ENCODE assay signal across 8 cellular contexts in genomic region chr6:160455484-160456213, GRCh38.
DNase-seq lines count a peak whose midpoint lies in the region; ATAC-seq, FAIRE-seq and TF ChIP-seq lines count a peak whose summit lies in the region.

No MANE protein-coding gene starts in this region.

- FAIRE-seq in small intestine (lab: Jason Lieb, UNC): no peak

- H3K4me1 ChIP-seq in iPS DF 6.9 (ENCODE audit: control insufficient read depth, insufficient read depth, low read length): no peaks in the 10 kb centered on the region
- no peaks in the 10 kb centered on the region for H3K4me1 ChIP-seq in small intestine (ENCODE audit: control insufficient read depth in 2 of 2, insufficient read depth in 1 of 2, low read depth in 1 of 2, low read length in 1 of 2)

- H3K36me3 ChIP-seq in iPS DF 6.9 (ENCODE audit: control insufficient read depth, insufficient read depth, low read length) (no peaks in the 10 kb centered on the region), small intestine (ENCODE audit: control insufficient read depth in 2 of 2, insufficient read depth in 2 of 2, low read length in 2 of 2) (no peaks in the 10 kb centered on the region)

- TF ChIP-seq CTCF in astrocyte of the cerebellum (IDR thresholded peaks at IDR 0.05; ENCODE audit: low read depth, low read length, missing control alignments): peak; percentile 92

- H3K27me3 ChIP-seq in iPS DF 6.9 (ENCODE audit: control insufficient read depth, insufficient read depth, low read length) (no peaks in the 10 kb centered on the region), small intestine (ENCODE audit: control insufficient read depth in 2 of 2, insufficient read depth in 2 of 2, low read length in 2 of 2) (no peaks in the 10 kb centered on the region)

- peak; percentile 74 for ATAC-seq in GM21526 (IDR thresholded peaks at IDR 0.05; ENCODE audit: low FRiP score, unreplicated experiment)

- H3K9me3 ChIP-seq in iPS DF 6.9 (ENCODE audit: control insufficient read depth, insufficient read depth, low read length) (no peaks in the 10 kb centered on the region), small intestine (ENCODE audit: control insufficient read depth, low read depth) (no peaks in the 10 kb centered on the region)

- no peak overlapping the region for H3K4me3 ChIP-seq in Jurkat, Clone E6-1 (ENCODE audit: low read length)
- H3K4me3 ChIP-seq in astrocyte of the cerebellum (ENCODE audit: low read depth, low read length) (no peak overlapping the region), iPS DF 6.9 (ENCODE audit: low read length) (no peak overlapping the region), small intestine (ENCODE audit: low read depth in 1 of 2, low read length in 2 of 2) (no peak overlapping the region)

- DNase-seq in DMS53 treated with DMSO at 0.1 percent for 48 hours (lab: John Stamatoyannopoulos, UW; ENCODE audit: unreplicated experiment) (peak; percentile 2), T-helper 2 cell (peak; percentile 31 to 73 (median 51)), astrocyte of the cerebellum (ENCODE audit: low read depth) (peak; percentile 36), iPS DF 6.9 (ENCODE audit: low read depth, low spot score) (peak; percentile 29), small intestine (peak; percentile 43), DMS79 (lab: John Stamatoyannopoulos, UW) (no peak)
- DNase-seq in Jurkat, Clone E6-1 (ENCODE audit: low read depth, low spot score): peak; percentile 51

- in situ Hi-C loops in astrocyte of the cerebellum (cut with HindIII; ENCODE audit: low sequenced_read_pairs): no loop called here

- no CpG with 5 or more reads among the region's 11 CpGs for WGBS in iPS DF 6.9 (ENCODE audit: insufficient coverage, insufficient read length)
- 29 to 33% (median 31%) methylated on average over 11 of the region's 11 CpGs for WGBS in small intestine, 3 donors

- H3K27ac ChIP-seq in iPS DF 6.9 (ENCODE audit: low read length): no peak overlapping the region
- H3K27ac ChIP-seq in small intestine (ENCODE audit: low read depth in 1 of 2, low read length in 1 of 2): peak overlapping the region in 1 of 2 donors; percentile 12
